In the genomic region with DNA sequence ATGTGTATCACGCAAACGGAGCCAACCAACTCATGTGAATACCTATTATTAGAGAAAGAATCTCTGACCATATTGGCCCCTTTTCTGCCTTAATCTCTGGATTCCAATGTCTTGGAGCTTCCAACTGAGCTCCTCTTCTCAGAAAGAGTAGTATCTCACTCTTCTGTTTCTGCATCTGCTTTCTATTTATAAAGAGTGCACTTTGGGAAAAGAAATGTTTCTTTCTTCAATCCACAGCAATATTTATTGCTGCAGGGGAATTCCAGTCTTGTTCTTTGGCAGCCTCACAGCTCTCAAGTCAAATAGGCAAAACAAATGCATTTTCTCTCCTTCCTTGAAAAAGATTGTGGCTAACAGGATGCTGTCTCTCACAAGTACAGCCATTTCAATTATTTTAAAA, we compare ENCODE assay signal across 17 cellular contexts.
DNase-seq lines count a peak whose midpoint lies in the region; ATAC-seq and TF ChIP-seq lines count a peak whose summit lies in the region.
"Had no signal": no experiment of that assay in that cellular context is flagged by ENCODE, and none has a peak within 500 bp of the region (broad histone marks: within the 10 kb centered on the region; RNA-seq: fewer than 3 reads in every experiment).

No MANE protein-coding gene starts in this region.

- H3K36me3 ChIP-seq in esophagus muscularis mucosa (no peaks in the 10 kb centered on the region), mesodermal cell (ENCODE audit: control insufficient read depth, insufficient read depth, low read length) (no peaks in the 10 kb centered on the region), aorta (ENCODE audit: control insufficient read depth in 1 of 2, insufficient read depth in 2 of 2, low read length in 1 of 2) (no peaks in the 10 kb centered on the region)
- H3K36me3 ChIP-seq: colonic mucosa, esophagus squamous epithelium had no signal

- H3K4me3 ChIP-seq in esophagus muscularis mucosa (no peak overlapping the region), mesodermal cell (ENCODE audit: extremely low read depth, insufficient read depth, low read length, poor library complexity, severe bottlenecking) (no peak overlapping the region), aorta (ENCODE audit: low read length in 2 of 2) (no peak overlapping the region)
- H3K4me3 ChIP-seq: colonic mucosa, esophagus squamous epithelium had no signal

- intact Hi-C loops in esophagus muscularis mucosa (cut with DNase I) (no loop called here), aorta (cut with DNase I) (no loop called here)

- H3K4me1 ChIP-seq in esophagus muscularis mucosa (peaks cover 8 to 22% (median 19%) of the 10 kb centered on the region in 4 donors), mesodermal cell (ENCODE audit: control insufficient read depth, insufficient read depth, low read length, poor library complexity, severe bottlenecking) (peaks cover 6% of the 10 kb centered on the region), aorta (ENCODE audit: control insufficient read depth in 1 of 2, insufficient read depth in 2 of 2, low read length in 2 of 2) (no peaks in the 10 kb centered on the region)
- H3K4me1 ChIP-seq: colonic mucosa had no signal

- H3K27me3 ChIP-seq in esophagus muscularis mucosa (no peaks in the 10 kb centered on the region), aorta (ENCODE audit: control insufficient read depth in 1 of 2, insufficient read depth in 2 of 2, low read length in 1 of 2) (no peaks in the 10 kb centered on the region)
- H3K27me3 ChIP-seq: colonic mucosa, esophagus squamous epithelium had no signal

- 18% methylated on average over 2 of the region's 2 CpGs for WGBS in esophagus muscularis mucosa
- WGBS in mesodermal cell (ENCODE audit: insufficient coverage in 2 of 2), 2 experiments = 46% methylated on average over 2 of the region's 2 CpGs; no CpG with 5 or more reads in 1 of the 2 experiments
- WGBS in aorta, 2 donors = 8 to 21% methylated on average over 2 of the region's 2 CpGs

- H3K9me3 ChIP-seq in esophagus muscularis mucosa (peaks cover 0 to 8% (median 3%) of the 10 kb centered on the region in 4 donors), mesodermal cell (ENCODE audit: control insufficient read depth, low read length) (peaks cover 5% of the 10 kb centered on the region), aorta (ENCODE audit: control insufficient read depth, low read length) (no peaks in the 10 kb centered on the region)
- H3K9me3 ChIP-seq: colonic mucosa had no signal

- DNase-seq in M059J (ENCODE audit: low read depth) (peak; percentile 68), esophagus muscularis mucosa (ENCODE audit: extremely low spot score) (no peak), aorta (no peak), NCI-H2107 treated with DMSO at 0.1 percent for 48 hours (lab: John Stamatoyannopoulos, UW; ENCODE audit: unreplicated experiment) (no peak)
- no peak for DNase-seq in NK-92 treated with Interleukin-12 subunit alpha and Interleukin-12 subunit beta, amount 100 ng/mL, for 24 hours (lab: John Stamatoyannopoulos, UW)
- DNase-seq: activated CD4-positive, alpha-beta T cell treated with anti-CD3 and anti-CD28 coated beads for 1 hour; colonic mucosa; esophagus squamous epithelium; IMR-90; NCI-H524 treated with DMSO at 0.1 percent for 48 hours; RPMI8226; stimulated activated CD4-positive, alpha-beta T cell treated with anti-CD3 and anti-CD28 coated beads, Interleukin-4, amount 100 ng/mL, for 24 hours; stimulated activated naive B cell treated with anti-CD40 and anti-IgM and Interleukin-4, amounts not matched to agents 10 μg/mL and 1 μg/mL and 100 μg/mL, for 72 hours; T-helper 17 cell had no signal

- peak overlapping the region; percentile 15 to 39 (median 32) for H3K27ac ChIP-seq in esophagus muscularis mucosa (replicated peaks in 1 of 4)
- H3K27ac ChIP-seq in mesodermal cell (ENCODE audit: low read depth, low read length, severe bottlenecking) = peak overlapping the region; percentile 66
- no peak overlapping the region for H3K27ac ChIP-seq in aorta (ENCODE audit: low read depth in 1 of 2, low read length in 2 of 2)
- H3K27ac ChIP-seq: colonic mucosa had no signal

- TF ChIP-seq EP300 in esophagus muscularis mucosa (IDR thresholded peaks at IDR 0.05) = no peak

- ATAC-seq in aorta (ENCODE audit: low FRiP score) (peak; percentile 52), HG03045 (IDR thresholded peaks at IDR 0.05; ENCODE audit: unreplicated experiment) (no peak)
- ATAC-seq: activated naive CD4-positive, alpha-beta T cell treated with anti-CD3 and anti-CD28 coated beads, Interleukin-2, amount 50 U/mL, for 72 hours; stimulated activated naive B cell treated with anti-CD40 and anti-IgM and Interleukin-4, amounts not matched to agents 10 μg/mL and 1 μg/mL and 100 μg/mL, for 72 hours; T-helper 17 cell had no signal

- TF ChIP-seq CTCF in esophagus muscularis mucosa (IDR thresholded peaks at IDR 0.05) = no peak

- no peak for TF ChIP-seq POLR2A in esophagus muscularis mucosa (IDR thresholded peaks at IDR 0.05; ENCODE audit: low read depth)

Comparison
In these comparisons a context has a peak if more than half of its experiments do, and no peak if none do; other contexts are left out.
1. H3K27ac ChIP-seq: peak in esophagus muscularis mucosa (4 of 4) and mesodermal cell (single experiment); none in aorta (0 of 2).